ENCODE assay signal across 14 cellular contexts in genomic region chr1:231387770-231388669, GRCh38. TPM values are rescaled to one million over a fixed set of nuclear protein-coding genes. Genes with fewer than 3 reads are reported as not detected.
DNase-seq lines count a peak whose midpoint lies in the region; FAIRE-seq and TF ChIP-seq lines count a peak whose summit lies in the region.
"Had no signal": no experiment of that assay in that cellular context is flagged by ENCODE, and none has a peak within 500 bp of the region (broad histone marks: within the 10 kb centered on the region; RNA-seq: fewer than 3 reads in every experiment).

No MANE protein-coding gene starts in this region.

- DNase-seq in AG20443 (ENCODE audit: low spot score) = peak; percentile 20
- DNase-seq in HFF-Myc (ENCODE audit: extremely low read depth, low read depth) = peak; percentile 24
- DNase-seq in SJSA1 (ENCODE audit: low read depth in 1 of 2, low spot score in 2 of 2) = peak in 1 of 2 experiments; percentile 59
- peak; percentile 57 for DNase-seq in islet precursor cell
- DNase-seq in GM12891 (ENCODE audit: insufficient read length, low spot score) = no peak
- no peak for DNase-seq in G401 (ENCODE audit: low spot score)
- DNase-seq in 8988T = no peak
- DNase-seq in D341Med (ENCODE audit: low spot score) = no peak
- DNase-seq: activated CD4-positive, alpha-beta T cell treated with anti-CD3 and anti-CD28 coated beads, Interleukin-2, amount 50 U/mL, for 48 hours; anterior cingulate cortex; DMS153; NCI-H2081 treated with DMSO at 0.1 percent for 48 hours; SJCRH30; spleen had no signal

- H3K9me3 ChIP-seq in SJSA1 (replicated peaks) = no peaks in the 10 kb centered on the region
- H3K9me3 ChIP-seq: SJCRH30, spleen had no signal

- H3K27ac ChIP-seq in SJSA1 = peak overlapping the region; percentile 74
- H3K27ac ChIP-seq: SJCRH30 had no signal

- peaks cover 40% of the 10 kb centered on the region for H3K4me1 ChIP-seq in SJSA1 (replicated peaks)
- H3K4me1 ChIP-seq: SJCRH30 had no signal

- no peaks in the 10 kb centered on the region for H3K36me3 ChIP-seq in SJSA1
- H3K36me3 ChIP-seq: SJCRH30, spleen had no signal

- no peak for FAIRE-seq in GM12891 (lab: Jason Lieb, UNC)

- in situ Hi-C loops in G401 (cut with HindIII; ENCODE audit: low sequenced_read_pairs) = no loop called here

- no peak for TF ChIP-seq POLR2A in GM12891 (IDR thresholded peaks at IDR 0.05; ENCODE audit: low read depth, low read length)

- no peak overlapping the region for H3K4me3 ChIP-seq in HFF-Myc (replicated peaks; ENCODE audit: low read depth, low read length)
- H3K4me3 ChIP-seq in SJSA1 = no peak overlapping the region
- H3K4me3 ChIP-seq: SJCRH30, spleen had no signal

- no peak for TF ChIP-seq CTCF in HFF-Myc (IDR thresholded peaks at IDR 0.05; ENCODE audit: low read depth, low read length, missing control alignments)

- H3K27me3 ChIP-seq in SJSA1 (replicated peaks) = no peaks in the 10 kb centered on the region
- H3K27me3 ChIP-seq: SJCRH30, spleen had no signal

TF ChIP-seq in GM12891, 5 proteins besides CTCF, POLR2A, EP300 and RAD21:
- no peak for TF ChIP-seq POLR2AphosphoS5 (IDR thresholded peaks at IDR 0.05; ENCODE audit: low read depth, low read length)
- no peak for TF ChIP-seq SPI1 (IDR thresholded peaks at IDR 0.05; ENCODE audit: low read depth, low read length)
- no peak for TF ChIP-seq POU2F2 (IDR thresholded peaks at IDR 0.05; ENCODE audit: low read depth, low read length)
- no peak for TF ChIP-seq PAX5 (IDR thresholded peaks at IDR 0.05; ENCODE audit: insufficient read depth, low read length, severe bottlenecking)
- no peak for TF ChIP-seq TAF1 (IDR thresholded peaks at IDR 0.05; ENCODE audit: low read depth, low read length)

RNA-seq across cellular contexts. Expression of gene EGLN1, which starts 34.1 kb away (rescaled TPM):
- 16.9 and 22.2 TPM in 2 replicates for total RNA-seq in SJSA1 (2014; rRNA removed; shearing (Covaris generic))
- 23.1 TPM for polyA plus RNA-seq in GM12891 (2012; ENCODE audit: low read depth, missing spikeins)
- total RNA-seq in G401 (2014; rRNA removed; shearing (Covaris generic)) = 20.6 and 21.6 TPM in 2 replicates

RNA-seq across cellular contexts. Expression of gene SPRTN, which starts 49.9 kb away (rescaled TPM):
- total RNA-seq in SJSA1 (2014; rRNA removed; shearing (Covaris generic)) = 27.4 and 30.4 TPM in 2 replicates
- 2.3 TPM for polyA plus RNA-seq in GM12891 (2012; ENCODE audit: low read depth, missing spikeins)
- 6.9 and 12.0 TPM in 2 replicates for total RNA-seq in G401 (2014; rRNA removed; shearing (Covaris generic))

RNA-seq across cellular contexts. Expression of gene EXOC8, which starts 50.4 kb away (rescaled TPM):
- 16.0 and 16.9 TPM in 2 replicates for total RNA-seq in SJSA1 (2014; rRNA removed; shearing (Covaris generic))
- polyA plus RNA-seq in GM12891 (2012; ENCODE audit: low read depth, missing spikeins) = 3.9 TPM
- total RNA-seq in G401 (2014; rRNA removed; shearing (Covaris generic)) = 8.6 and 10.9 TPM in 2 replicates

Comparison
In these comparisons a context has a peak if more than half of its experiments do, and no peak if none do; other contexts are left out.
1. DNase-seq: peak in AG20443 (single experiment), HFF-Myc (single experiment) and islet precursor cell (single experiment); none in GM12891 (single experiment), G401 (single experiment), 8988T (single experiment) and D341Med (single experiment).